Comparison of ENCODE assay signal across 8 cellular contexts in the genomic region with DNA sequence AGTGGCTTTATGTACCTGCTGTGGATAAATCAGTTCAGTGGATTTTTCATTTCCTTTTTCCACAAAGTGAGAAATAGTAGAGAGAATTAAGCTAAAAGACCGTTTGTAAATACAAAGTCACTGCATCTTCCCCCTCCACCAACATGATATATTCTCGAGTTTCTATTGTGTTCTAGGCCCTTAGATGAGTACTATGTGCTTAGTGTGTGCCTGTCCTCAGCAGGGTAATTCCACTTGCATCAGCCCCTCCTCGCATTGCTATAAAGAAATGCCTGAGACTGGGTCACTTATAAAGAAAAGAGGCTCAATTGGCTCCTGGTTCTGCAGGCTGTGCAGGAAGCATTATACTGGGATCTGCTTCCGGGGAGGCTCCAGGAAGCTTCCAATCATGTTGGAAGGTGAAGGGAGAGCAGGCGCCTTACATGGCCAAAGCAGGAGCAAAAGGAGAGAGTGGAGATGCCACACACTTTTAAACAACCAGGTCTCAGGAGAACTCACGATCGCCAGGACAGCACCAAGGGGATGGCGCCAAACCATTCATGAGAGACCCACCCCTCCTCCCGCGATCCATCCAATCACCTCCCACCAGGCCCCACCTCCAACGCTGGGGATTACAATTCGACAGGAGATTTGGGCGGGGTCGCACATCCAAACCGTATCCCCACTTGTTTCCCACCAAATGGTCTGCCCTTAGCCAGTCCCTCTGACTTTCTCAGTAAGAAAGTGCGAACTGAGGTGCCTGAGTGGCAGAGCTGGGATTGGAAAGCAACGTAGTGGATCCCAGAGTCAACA.
DNase-seq lines count a peak whose midpoint lies in the region; ATAC-seq and TF ChIP-seq lines count a peak whose summit lies in the region.

No MANE protein-coding gene starts in this region.

- H3K79me2 ChIP-seq in HCT116 (ENCODE audit: insufficient read depth, low read length) (no peaks in the 10 kb centered on the region), fibroblast of lung (ENCODE audit: control insufficient read depth, insufficient read depth, low read length) (no peaks in the 10 kb centered on the region), trophoblast cell (ENCODE audit: control insufficient read depth, insufficient read depth, low read length, poor library complexity) (no peaks in the 10 kb centered on the region)

- no peak overlapping the region for H2BK120ac ChIP-seq in trophoblast cell (ENCODE audit: insufficient read depth, low read length, poor library complexity)

- no peaks in the 10 kb centered on the region for H3K36me3 ChIP-seq in HCT116 (ENCODE audit: control insufficient read depth in 1 of 2, insufficient read depth in 2 of 2, low read length in 2 of 2)
- no peaks in the 10 kb centered on the region for H3K36me3 ChIP-seq in fibroblast of lung (ENCODE audit: control insufficient read depth, insufficient read depth, low read length)
- H3K36me3 ChIP-seq in trophoblast cell (ENCODE audit: control insufficient read depth in 1 of 2, insufficient read depth in 2 of 2, low read length in 2 of 2) = no peaks in the 10 kb centered on the region

- peak; percentile 5 for DNase-seq in DMS53 treated with DMSO at 0.1 percent for 48 hours (lab: John Stamatoyannopoulos, UW; ENCODE audit: unreplicated experiment)
- DNase-seq in HCT116 (ENCODE audit: low read depth, low spot score) = no peak
- DNase-seq in T-helper 17 cell = no peak
- DNase-seq in fibroblast of lung (ENCODE audit: low read depth in 2 of 2) = peak in 1 of 2 donors; percentile 6
- DNase-seq in trophoblast cell = no peak
- DNase-seq in AG08396 (ENCODE audit: low spot score) = no peak
- no peak for DNase-seq in GM13977 (ENCODE audit: low spot score)
- no peak for DNase-seq in activated gamma-delta T cell treated with Interleukin-2 at 50 U/mL for 16 hours

- H3K23ac ChIP-seq in trophoblast cell (ENCODE audit: low read length) = no peak overlapping the region

- peaks cover 2% of the 10 kb centered on the region for H3K36me3 Mint-ChIP-seq in T-helper 17 cell (ENCODE audit: low read depth)

- H3K4me3 ChIP-seq in HCT116 (replicated peaks in 1 of 2; ENCODE audit: low read depth in 1 of 2, low read length in 2 of 2) (no peak overlapping the region), fibroblast of lung (replicated peaks in 1 of 4; ENCODE audit: control extremely low read depth in 1 of 4, insufficient read depth in 1 of 4, low read depth in 3 of 4, low read length in 4 of 4) (peak overlapping the region; percentile 21 to 56 (median 48)), trophoblast cell (ENCODE audit: low read depth, low read length) (peak overlapping the region; percentile 70)

- no peak for TF ChIP-seq CTCF in HCT116 (IDR thresholded peaks at IDR 0.05 in 2 of 3, conservative IDR thresholded peaks at IDR 0.05 in 1 of 3; ENCODE audit: borderline replicate concordance in 1 of 3, insufficient read depth in 1 of 3, low read depth in 2 of 3, low read length in 2 of 3)
- no peak for TF ChIP-seq CTCF in fibroblast of lung (conservative IDR thresholded peaks at IDR 0.05 in 1 of 2, IDR thresholded peaks at IDR 0.05 in 1 of 2; ENCODE audit: low read depth in 1 of 2, low read length in 2 of 2)
- TF ChIP-seq CTCF in GM13977 (IDR thresholded peaks at IDR 0.05; ENCODE audit: extremely low read depth, insufficient read depth, missing control alignments) = no peak

- intact Hi-C loops in HCT116 (cut with micrococcal nuclease) = loop anchor here (1.0 to 10.0 kb wide), 8 partner anchors 74 to 1561 kb away; no protein-coding TSS in a partner anchor

- H4K20me1 ChIP-seq in HCT116 (ENCODE audit: insufficient read depth) (no peaks in the 10 kb centered on the region), fibroblast of lung (ENCODE audit: control insufficient read depth, extremely low read depth, insufficient read depth, low read length) (no peaks in the 10 kb centered on the region)

- H2AK5ac ChIP-seq in trophoblast cell (ENCODE audit: low read length) = no peak overlapping the region

- H2BK5ac ChIP-seq in trophoblast cell (ENCODE audit: low read depth, low read length, poor library complexity) = no peak overlapping the region

- H3K4me1 ChIP-seq in HCT116 (ENCODE audit: control insufficient read depth in 1 of 2, insufficient read depth in 2 of 2, low read length in 2 of 2) = peaks cover 0 to 5% of the 10 kb centered on the region in 2 experiments; a peak in 1 of 4 replicates
- H3K4me1 ChIP-seq in fibroblast of lung (ENCODE audit: control insufficient read depth, extremely low read depth, insufficient read depth, low read length) = no peaks in the 10 kb centered on the region
- peaks cover 0 to 3% of the 10 kb centered on the region in 2 experiments for H3K4me1 ChIP-seq in trophoblast cell (ENCODE audit: control insufficient read depth in 1 of 2, insufficient read depth in 2 of 2, low read length in 2 of 2)

- in situ Hi-C loops in GM13977 (cut with MboI; ENCODE audit: low pct_unique_long_range_greater_than_20kb, low sequenced_read_pairs, unreplicated experiment) = loop anchor here (10.0 to 25.0 kb wide), 2 partner anchors 71 to 716 kb away; no protein-coding TSS in a partner anchor

- no TSS peak for BruUV-seq in HCT116 (replicated peaks; lab: Mats Ljungman, UMichigan)

- H3K9me2 ChIP-seq in HCT116 (ENCODE audit: insufficient read depth) = no peaks in the 10 kb centered on the region

- CTCF ChIA-PET in HCT116 (lab: Charles Lee) = interaction anchor here (0.6 to 9.2 kb wide), 23 partner anchors 10 to 1564 kb away, joined by 3 to 218 read pairs (median 4); a partner anchor contains a TSS

- no peak overlapping the region for H3K14ac ChIP-seq in trophoblast cell (ENCODE audit: low read length)

- no CpG with 5 or more reads among the region's 17 CpGs for WGBS in trophoblast cell (ENCODE audit: extremely low coverage, insufficient coverage, insufficient read length)

- RAD21 ChIA-PET in HCT116 (lab: Charles Lee; ENCODE audit: low non-redundant PET in 1 of 2, low total read pairs in 2 of 2, uncharacterized antibody in 2 of 2, unreplicated experiment in 2 of 2) = interaction anchor here (1.0 to 1.9 kb wide), 8 partner anchors 23 to 414 kb away, joined by 3 to 21 read pairs (median 9); no protein-coding TSS in a partner anchor

- H3K4me2 ChIP-seq in HCT116 (ENCODE audit: low read length) = peak overlapping the region; percentile 22
- peak overlapping the region; percentile 82 for H3K4me2 ChIP-seq in fibroblast of lung (ENCODE audit: extremely low read depth, insufficient read depth, low read length)
- peak overlapping the region; percentile 86 for H3K4me2 ChIP-seq in trophoblast cell (ENCODE audit: low read length)

- H3K27me3 ChIP-seq in HCT116 (ENCODE audit: insufficient read depth, low read length) (no peaks in the 10 kb centered on the region), fibroblast of lung (ENCODE audit: control insufficient read depth, insufficient read depth, low read length) (no peaks in the 10 kb centered on the region), trophoblast cell (ENCODE audit: insufficient read depth, low read length) (no peaks in the 10 kb centered on the region)

- ATAC-seq in HCT116 (peak; percentile 28), T-helper 17 cell (peak; percentile 32)

- no peaks in the 10 kb centered on the region for H3K79me1 ChIP-seq in trophoblast cell (ENCODE audit: low read length)

- peaks cover 11% of the 10 kb centered on the region for H3K27me3 Mint-ChIP-seq in T-helper 17 cell

- H3K18ac ChIP-seq in trophoblast cell (ENCODE audit: low read length) = no peak overlapping the region

- no peak for TF ChIP-seq POLR2A in HCT116 (IDR thresholded peaks at IDR 0.05; ENCODE audit: borderline replicate concordance, extremely low read depth, insufficient read depth, insufficient read length)

- no peak overlapping the region for H2BK12ac ChIP-seq in trophoblast cell (ENCODE audit: low read length)

- TF ChIP-seq RAD21 in HCT116 (IDR thresholded peaks at IDR 0.05; ENCODE audit: low read depth) = no peak

- peak overlapping the region; percentile 67 for H3K27ac Mint-ChIP-seq in T-helper 17 cell

- no peak overlapping the region for H4K12ac ChIP-seq in trophoblast cell (ENCODE audit: low read depth, low read length)

- peak overlapping the region; percentile 99 for H3K4me3 Mint-ChIP-seq in T-helper 17 cell

- H3K27ac ChIP-seq in HCT116 (ENCODE audit: low read depth, low read length) (no peak overlapping the region), fibroblast of lung (ENCODE audit: insufficient read depth, low read length) (no peak overlapping the region), trophoblast cell (ENCODE audit: low read depth, low read length) (no peak overlapping the region)

- no peak overlapping the region for H3K4ac ChIP-seq in trophoblast cell (ENCODE audit: low read depth, low read length)

- H3K9ac ChIP-seq in HCT116 (ENCODE audit: low read length) (no peak overlapping the region), fibroblast of lung (ENCODE audit: insufficient read depth, low read length) (no peak overlapping the region), trophoblast cell (ENCODE audit: low read length) (no peak overlapping the region)

- peaks cover 6% of the 10 kb centered on the region for H3K4me1 Mint-ChIP-seq in T-helper 17 cell

- POLR2A ChIA-PET in HCT116 (lab: Charles Lee) = interaction anchor here (1.0 kb wide), 1 partner anchor 215 kb away, joined by 4 read pairs; no protein-coding TSS in a partner anchor

- no peak overlapping the region for H4K91ac ChIP-seq in trophoblast cell (ENCODE audit: low read depth, low read length)

- H3K9me3 ChIP-seq in HCT116 (ENCODE audit: control insufficient read depth in 1 of 2, insufficient read depth in 1 of 2, low read depth in 1 of 2, low read length in 2 of 2) (no peaks in the 10 kb centered on the region), T-helper 17 cell (ENCODE audit: control insufficient read depth, low read length, poor library complexity, severe bottlenecking) (no peaks in the 10 kb centered on the region), fibroblast of lung (ENCODE audit: control insufficient read depth, insufficient read depth, low read depth, low read length) (no peaks in the 10 kb centered on the region), trophoblast cell (ENCODE audit: insufficient read depth, low read depth, low read length) (peaks cover 2% of the 10 kb centered on the region)

- H2AFZ ChIP-seq in HCT116 (ENCODE audit: low read depth, low read length, poor library complexity, severe bottlenecking) = peak overlapping the region; percentile 3
- peak overlapping the region; percentile 86 for H2AFZ ChIP-seq in fibroblast of lung (ENCODE audit: low read length)
- H2AFZ ChIP-seq in trophoblast cell (ENCODE audit: insufficient read depth, low read length, poor library complexity) = peak overlapping the region; percentile 13

- peak overlapping the region; percentile 0 for H4K8ac ChIP-seq in trophoblast cell (ENCODE audit: low read depth, low read length)

TF ChIP-seq in HCT116, 20 proteins besides CTCF, POLR2A, EP300 and RAD21 (continues in another document):
- TF ChIP-seq FOSL1 (IDR thresholded peaks at IDR 0.05; ENCODE audit: low read depth) (no peak), POLR2AphosphoS5 (IDR thresholded peaks at IDR 0.05; ENCODE audit: low read depth, low read length) (no peak), EZH2phosphoT487 (IDR thresholded peaks at IDR 0.05; ENCODE audit: borderline replicate concordance) (no peak)
- TF ChIP-seq, protein P1, sequence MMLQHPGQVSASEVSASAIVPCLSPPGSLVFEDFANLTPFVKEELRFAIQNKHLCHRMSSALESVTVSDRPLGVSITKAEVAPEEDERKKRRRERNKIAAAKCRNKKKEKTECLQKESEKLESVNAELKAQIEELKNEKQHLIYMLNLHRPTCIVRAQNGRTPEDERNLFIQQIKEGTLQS (IDR thresholded peaks at IDR 0.05) = no peak

Comparison
In these comparisons a context has a peak if more than half of its experiments do, and no peak if none do; other contexts are left out.
1. H2AFZ ChIP-seq: peak in every context shown above with its lines; median percentile 86 in fibroblast of lung; 13 in trophoblast cell; 3 in HCT116.
2. H3K4me2 ChIP-seq: peak in every context shown above with its lines; median percentile 86 in trophoblast cell; 82 in fibroblast of lung; 22 in HCT116.
3. H3K4me3 ChIP-seq: peak in fibroblast of lung (4 of 4) and trophoblast cell (single experiment); none in HCT116 (0 of 2).